17 cellular contexts compared by ENCODE assay signal in genomic region chr10:131001438-131001837, GRCh38.
"Had no signal": no experiment of that assay in that cellular context is flagged by ENCODE, and none has a peak within 500 bp of the region (broad histone marks: within the 10 kb centered on the region; RNA-seq: fewer than 3 reads in every experiment).

No MANE protein-coding gene starts in this region.

- H3K4me3 ChIP-seq: breast epithelium, neural progenitor cell, suprapubic skin, tibial nerve had no signal

- H3K4me1 ChIP-seq: breast epithelium, suprapubic skin, tibial nerve had no signal

- H3K27me3 ChIP-seq: neural progenitor cell, tibial nerve had no signal

- H3K9ac ChIP-seq: neural progenitor cell had no signal

- H3K4me2 ChIP-seq: neural progenitor cell had no signal

- H3K27ac ChIP-seq: breast epithelium, neural progenitor cell, suprapubic skin, tibial nerve had no signal

- FAIRE-seq: frontal cortex, keratinocyte had no signal

- DNase-seq: activated CD4-positive, alpha-beta T cell treated with anti-CD3 and anti-CD28 coated beads for 36 hours; activated CD4-positive, alpha-beta T cell treated with anti-CD3 and anti-CD28 coated beads, Interleukin-2, amount 50 U/mL, for 48 hours; activated CD4-positive, CD25-positive, alpha-beta regulatory T cell; activated CD8-positive, alpha-beta memory T cell treated with anti-CD3 and anti-CD28 coated beads, Interleukin-2, amount 50 U/mL, for 48 hours; activated T-cell treated with anti-CD3 and anti-CD28 coated beads, Interleukin-2, amount 50 U/mL, for 24 hours; left colon; natural killer cell; right cardiac atrium; stimulated activated CD4-positive, alpha-beta T cell treated with anti-CD3 and anti-CD28 coated beads, Interleukin-15, amount 100 ng/mL, for 24 hours; stimulated activated CD4-positive, alpha-beta T cell treated with anti-CD3 and anti-CD28 coated beads, Interleukin-2, amount 100 ng/mL, for 24 hours; stimulated activated naive CD4-positive, alpha-beta T cell had no signal

- H3K9me3 ChIP-seq: suprapubic skin, tibial nerve had no signal

- H3K36me3 ChIP-seq: breast epithelium, neural progenitor cell, suprapubic skin, tibial nerve had no signal
